In genomic region chr16:6753553-6753952, GRCh38 we compare ENCODE assay signal across 22 cellular contexts.
"Had no signal": no experiment of that assay in that cellular context is flagged by ENCODE, and none has a peak within 500 bp of the region (broad histone marks: within the 10 kb centered on the region; RNA-seq: fewer than 3 reads in every experiment).

No MANE protein-coding gene starts in this region.

- H3K27ac ChIP-seq: cardiac muscle cell, colonic mucosa, heart left ventricle, left ventricle myocardium inferior, parathyroid adenoma, prostate gland, right lobe of liver, thoracic aorta, transverse colon had no signal

- H3K27me3 Mint-ChIP-seq: naive thymus-derived CD8-positive, alpha-beta T cell; stimulated activated memory B cell treated with anti-CD40 and anti-IgM and Interleukin-4, amounts not matched to agents 10 μg/mL and 1 μg/mL and 100 μg/mL, for 72 hours; stimulated activated naive CD8-positive, alpha-beta T cell treated with anti-CD3 and anti-CD28 coated beads, Interleukin-15, Interleukin-2, amounts not matched to agents 100 ng/mL and 50 ng/mL, for 24 hours had no signal

- H3K4me3 Mint-ChIP-seq: naive thymus-derived CD8-positive, alpha-beta T cell; stimulated activated memory B cell treated with anti-CD40 and anti-IgM and Interleukin-4, amounts not matched to agents 10 μg/mL and 1 μg/mL and 100 μg/mL, for 72 hours; stimulated activated naive CD8-positive, alpha-beta T cell treated with anti-CD3 and anti-CD28 coated beads, Interleukin-15, Interleukin-2, amounts not matched to agents 100 ng/mL and 50 ng/mL, for 24 hours had no signal

- H3K36me3 Mint-ChIP-seq: stimulated activated memory B cell treated with anti-CD40 and anti-IgM and Interleukin-4, amounts not matched to agents 10 μg/mL and 1 μg/mL and 100 μg/mL, for 72 hours had no signal

- H3K4me3 ChIP-seq: cardiac muscle cell, colonic mucosa, heart left ventricle, left ventricle myocardium inferior, lung, prostate gland, right lobe of liver, thoracic aorta, transverse colon had no signal

- H3K4me1 Mint-ChIP-seq: naive thymus-derived CD8-positive, alpha-beta T cell; stimulated activated memory B cell treated with anti-CD40 and anti-IgM and Interleukin-4, amounts not matched to agents 10 μg/mL and 1 μg/mL and 100 μg/mL, for 72 hours had no signal

- FAIRE-seq: islet of Langerhans had no signal

- H3K27me3 ChIP-seq: colonic mucosa, right lobe of liver, transverse colon had no signal

- H3K36me3 ChIP-seq: cardiac muscle cell, colonic mucosa, heart left ventricle, left ventricle myocardium inferior, prostate gland, right lobe of liver, thoracic aorta, transverse colon had no signal

- H3K79me2 ChIP-seq: parathyroid adenoma had no signal

- H2AFZ ChIP-seq: parathyroid adenoma had no signal

- H3K27ac Mint-ChIP-seq: naive thymus-derived CD8-positive, alpha-beta T cell; stimulated activated memory B cell treated with anti-CD40 and anti-IgM and Interleukin-4, amounts not matched to agents 10 μg/mL and 1 μg/mL and 100 μg/mL, for 72 hours; stimulated activated naive CD8-positive, alpha-beta T cell treated with anti-CD3 and anti-CD28 coated beads, Interleukin-15, Interleukin-2, amounts not matched to agents 100 ng/mL and 50 ng/mL, for 24 hours had no signal

- ATAC-seq: heart left ventricle; naive thymus-derived CD8-positive, alpha-beta T cell; right lobe of liver; stimulated activated memory B cell treated with anti-CD40 and anti-IgM and Interleukin-4, amounts not matched to agents 10 μg/mL and 1 μg/mL and 100 μg/mL, for 72 hours had no signal

- H3K9me3 ChIP-seq: colonic mucosa, prostate gland, right lobe of liver, thoracic aorta, transverse colon had no signal

- H3K9ac ChIP-seq: parathyroid adenoma had no signal

- DNase-seq: colonic mucosa; dermis blood vessel endothelial cell; effector CD4-positive, alpha-beta T cell; foreskin melanocyte; heart left ventricle; hippocampal formation; left ventricle myocardium inferior; mesenchymal stem cell; naive thymus-derived CD8-positive, alpha-beta T cell; right lobe of liver; stimulated activated CD4-positive, alpha-beta T cell treated with anti-CD3 and anti-CD28 coated beads, Interleukin-15, amount 100 ng/mL, for 24 hours; stimulated activated CD4-positive, alpha-beta T cell treated with anti-CD3 and anti-CD28 coated beads, Interleukin-1b, Interleukin-23, amount 100 ng/mL, for 48 hours; stimulated activated CD4-positive, alpha-beta T cell treated with anti-CD3 and anti-CD28 coated beads, Interleukin-4, amount 100 ng/mL, for 24 hours; transverse colon had no signal
